ENCODE assay signal across 8 cellular contexts in genomic region chr1:183911285-183911684, GRCh38.
A peak's percentile ranks its signal among the peaks of the same experiment; 100 is the strongest.
DNase-seq lines count a peak whose midpoint lies in the region; ATAC-seq and TF ChIP-seq lines count a peak whose summit lies in the region.

No MANE protein-coding gene starts in this region.

- no peaks in the 10 kb centered on the region for H3K9me3 Mint-ChIP-seq in activated B cell treated with CpG ODN at 0.5 μM for 24 hours

- POLR2A ChIA-PET in activated B cell treated with CpG ODN at 0.5 μM for 24 hours (lab: Charles Lee), result interaction anchor here (0.6 to 2.4 kb wide), 9 partner anchors 9 to 321 kb away, joined by 3 to 23 read pairs (median 5); partner anchors contain the start of genes ARPC5, NCF2 and TSEN15

- H3K36me3 Mint-ChIP-seq in activated B cell treated with CpG ODN at 0.5 μM for 24 hours (ENCODE audit: low read depth), result no peaks in the 10 kb centered on the region

- TF ChIP-seq CTCF in activated B cell treated with CpG ODN at 0.5 μM for 24 hours (IDR thresholded peaks at IDR 0.05), result no peak

- DNase-seq in GDM1 (lab: John Stamatoyannopoulos, UW) (peak; percentile 26), activated B cell treated with CpG ODN at 0.5 μM for 24 hours (peak; percentile 42), SK-N-DZ (ENCODE audit: low spot score) (no peak), HK-2 (ENCODE audit: unreplicated experiment) (no peak), islet precursor cell (no peak)
- DNase-seq in activated CD8-positive, alpha-beta memory T cell treated with anti-CD3 and anti-CD28 coated beads for 24 hours, result no peak

- no peaks in the 10 kb centered on the region for H3K27me3 Mint-ChIP-seq in activated B cell treated with CpG ODN at 0.5 μM for 24 hours

- ATAC-seq in GM19372 (IDR thresholded peaks at IDR 0.05; ENCODE audit: low read depth, unreplicated experiment), result peak; percentile 70
- peak; percentile 76 for ATAC-seq in HG03139 (IDR thresholded peaks at IDR 0.05; ENCODE audit: unreplicated experiment)
- peak; percentile 86 for ATAC-seq in activated B cell treated with CpG ODN at 0.5 μM for 24 hours (ENCODE audit: low read depth)

- CTCF ChIA-PET in activated B cell treated with CpG ODN at 0.5 μM for 24 hours (lab: Charles Lee), result interaction anchor here (0.7 to 1.8 kb wide), 3 partner anchors 14 to 255 kb away, joined by 5 to 14 read pairs (median 7); no protein-coding TSS in a partner anchor

- peaks cover 54% of the 10 kb centered on the region for H3K4me1 Mint-ChIP-seq in activated B cell treated with CpG ODN at 0.5 μM for 24 hours

- peak overlapping the region; percentile 91 for H3K27ac Mint-ChIP-seq in activated B cell treated with CpG ODN at 0.5 μM for 24 hours

- H3K4me3 Mint-ChIP-seq in activated B cell treated with CpG ODN at 0.5 μM for 24 hours, result peak overlapping the region; percentile 46

- intact Hi-C loops in activated B cell treated with CpG ODN at 0.5 μM for 24 hours (cut with micrococcal nuclease), result loop anchor here (1.0 to 5.0 kb wide), 6 partner anchors 9 to 321 kb away; partner anchors contain the start of genes ARPC5 and NCF2

Comparison
In these comparisons a context has a peak if more than half of its experiments do, and no peak if none do; other contexts are left out.
1. DNase-seq: peak in GDM1 (single experiment) and activated B cell treated with CpG ODN at 0.5 μM for 24 hours (single experiment); none in SK-N-DZ (single experiment), HK-2 (single experiment), islet precursor cell (single experiment) and activated CD8-positive, alpha-beta memory T cell treated with anti-CD3 and anti-CD28 coated beads for 24 hours (single experiment).
2. Peak in every context shown above with its lines, with median percentiles within 50 percentile points of each other: ATAC-seq.